ENCODE assay signal across 17 cellular contexts in genomic region chr17:14815079-14815478, GRCh38.
A peak's percentile ranks its signal among the peaks of the same experiment; 100 is the strongest.
DNase-seq lines count a peak whose midpoint lies in the region; ATAC-seq and TF ChIP-seq lines count a peak whose summit lies in the region.
"Had no signal": no experiment of that assay in that cellular context is flagged by ENCODE, and none has a peak within 500 bp of the region (broad histone marks: within the 10 kb centered on the region; RNA-seq: fewer than 3 reads in every experiment).

No MANE protein-coding gene starts in this region.

- no peak overlapping the region for H4K91ac ChIP-seq in neuronal stem cell (ENCODE audit: low read depth, low read length, poor library complexity)

- H2BK15ac ChIP-seq in neuronal stem cell (ENCODE audit: low read length) = no peak overlapping the region

- no peaks in the 10 kb centered on the region for H3K79me2 ChIP-seq in PC-3 (ENCODE audit: low read length)

- H2AK5ac ChIP-seq in neuronal stem cell (ENCODE audit: low read depth, low read length) = no peak overlapping the region

- H3K18ac ChIP-seq in neuronal stem cell (ENCODE audit: low read length) = no peak overlapping the region

- no peaks in the 10 kb centered on the region for H3K36me3 ChIP-seq in PC-3 (ENCODE audit: low read depth, low read length)
- no peaks in the 10 kb centered on the region for H3K36me3 ChIP-seq in neuronal stem cell (replicated peaks in 1 of 2; ENCODE audit: control insufficient read depth in 2 of 2, insufficient read depth in 2 of 2, low read length in 2 of 2)
- H3K36me3 ChIP-seq in thyroid gland = no peaks in the 10 kb centered on the region

- H3K27me3 Mint-ChIP-seq in natural killer cell treated with Interleukin-12 subunit alpha and Interleukin-12 subunit beta and Interleukin-15 and Interleukin-18, amount 100 ng/mL, for 72 hours = peaks cover 18 to 33% of the 10 kb centered on the region in 2 donors
- H3K27me3 Mint-ChIP-seq in natural killer cell (ENCODE audit: low read depth in 2 of 2) (peaks cover 8 to 13% of the 10 kb centered on the region in 2 donors), osteocyte (ENCODE audit: unreplicated experiment) (no peaks in the 10 kb centered on the region)

- H3K27me3 ChIP-seq in PC-3 (ENCODE audit: low read length) = peaks cover 5% of the 10 kb centered on the region; the same call in 1 of the 2 replicates
- no peaks in the 10 kb centered on the region for H3K27me3 ChIP-seq in neuronal stem cell (ENCODE audit: control insufficient read depth in 3 of 3, insufficient read depth in 3 of 3, low read depth in 1 of 3, low read length in 3 of 3)
- no peaks in the 10 kb centered on the region for H3K27me3 ChIP-seq in thyroid gland

- H3K23ac ChIP-seq in neuronal stem cell (ENCODE audit: low read depth, low read length, poor library complexity) = no peak overlapping the region

- H3K9me2 ChIP-seq in PC-3 (replicated peaks; ENCODE audit: low read length) = no peaks in the 10 kb centered on the region

- no peak overlapping the region for H3K27ac Mint-ChIP-seq in natural killer cell treated with Interleukin-12 subunit alpha and Interleukin-12 subunit beta and Interleukin-15 and Interleukin-18, amount 100 ng/mL, for 72 hours
- H3K27ac Mint-ChIP-seq in natural killer cell = no peak overlapping the region
- H3K27ac Mint-ChIP-seq in osteocyte (ENCODE audit: unreplicated experiment) = no peak overlapping the region

- H3K4me3 ChIP-seq in PC-3 (ENCODE audit: low read length) (no peak overlapping the region), epithelial cell of esophagus (ENCODE audit: low read length) (no peak overlapping the region), neuronal stem cell (ENCODE audit: low read length in 2 of 2) (no peak overlapping the region), thyroid gland (replicated peaks in 1 of 3) (no peak overlapping the region)
- H3K4me3 ChIP-seq: PC-9 had no signal

- no peaks in the 10 kb centered on the region for H3K79me1 ChIP-seq in neuronal stem cell (ENCODE audit: low read depth, low read length)

- TF ChIP-seq CTCF in natural killer cell (IDR thresholded peaks at IDR 0.05) = no peak
- TF ChIP-seq CTCF in PC-3 (conservative IDR thresholded peaks at IDR 0.05; ENCODE audit: low read depth, low read length) = no peak
- TF ChIP-seq CTCF in epithelial cell of esophagus (IDR thresholded peaks at IDR 0.05; ENCODE audit: insufficient read depth, low read depth, low read length, missing control alignments) = no peak
- TF ChIP-seq CTCF in thyroid gland (IDR thresholded peaks at IDR 0.05) = no peak
- no peak for TF ChIP-seq CTCF in osteocyte (IDR thresholded peaks at IDR 0.05)

- no TSS peak for BruUV-seq in PC-3 (replicated peaks; lab: Mats Ljungman, UMichigan)

- H3K4me2 ChIP-seq in PC-3 (ENCODE audit: low read length) (no peak overlapping the region), neuronal stem cell (ENCODE audit: insufficient read depth, low read length, poor library complexity, severe bottlenecking) (no peak overlapping the region)
- H3K4me2 ChIP-seq: PC-9 had no signal

- H2BK5ac ChIP-seq in neuronal stem cell (ENCODE audit: low read length) = no peak overlapping the region

- peaks cover 7 to 10% of the 10 kb centered on the region in 2 donors for H3K4me1 Mint-ChIP-seq in natural killer cell treated with Interleukin-12 subunit alpha and Interleukin-12 subunit beta and Interleukin-15 and Interleukin-18, amount 100 ng/mL, for 72 hours (ENCODE audit: low read depth in 2 of 2)
- H3K4me1 Mint-ChIP-seq in natural killer cell = peaks cover 0 to 5% of the 10 kb centered on the region in 2 donors
- peaks cover 4% of the 10 kb centered on the region for H3K4me1 Mint-ChIP-seq in osteocyte (ENCODE audit: unreplicated experiment)

- no peak overlapping the region for H2BK120ac ChIP-seq in neuronal stem cell (ENCODE audit: low read depth, low read length)

- POLR2A ChIA-PET in PC-3 (lab: Charles Lee; ENCODE audit: unreplicated experiment) = no interaction called here

- no peak for TF ChIP-seq POLR2A in thyroid gland (IDR thresholded peaks at IDR 0.05)

- ATAC-seq in natural killer cell treated with Interleukin-12 subunit alpha and Interleukin-12 subunit beta and Interleukin-15 and Interleukin-18, amount 100 ng/mL, for 72 hours = peak; percentile 73 to 86
- ATAC-seq in natural killer cell = no peak
- ATAC-seq in PC-3 = no peak
- ATAC-seq: Right ventricle myocardium inferior had no signal

- H2AFZ ChIP-seq in PC-3 (ENCODE audit: low read length) (no peak overlapping the region), neuronal stem cell (ENCODE audit: low read length) (no peak overlapping the region)
- H2AFZ ChIP-seq: PC-9 had no signal

- H3K14ac ChIP-seq in neuronal stem cell (ENCODE audit: low read length) = no peak overlapping the region

- no peaks in the 10 kb centered on the region for H3K9me3 Mint-ChIP-seq in natural killer cell treated with Interleukin-12 subunit alpha and Interleukin-12 subunit beta and Interleukin-15 and Interleukin-18, amount 100 ng/mL, for 72 hours
- H3K9me3 Mint-ChIP-seq in natural killer cell = peaks cover 0 to 2% of the 10 kb centered on the region in 2 donors
- H3K9me3 Mint-ChIP-seq in osteocyte (ENCODE audit: unreplicated experiment) = peaks cover 15% of the 10 kb centered on the region

- no peak overlapping the region for H3K4me3 Mint-ChIP-seq in natural killer cell treated with Interleukin-12 subunit alpha and Interleukin-12 subunit beta and Interleukin-15 and Interleukin-18, amount 100 ng/mL, for 72 hours
- H3K4me3 Mint-ChIP-seq in natural killer cell = no peak overlapping the region
- H3K4me3 Mint-ChIP-seq in osteocyte (ENCODE audit: unreplicated experiment) = no peak overlapping the region

- CTCF ChIA-PET in PC-3 (lab: Charles Lee) = no interaction called here

- H3K4me1 ChIP-seq in PC-3 (ENCODE audit: insufficient read depth, low read length) (no peaks in the 10 kb centered on the region), neuronal stem cell (ENCODE audit: control insufficient read depth in 2 of 2, insufficient read depth in 1 of 2, low read depth in 1 of 2, low read length in 2 of 2) (no peaks in the 10 kb centered on the region), thyroid gland (no peaks in the 10 kb centered on the region)
- H3K4me1 ChIP-seq: Caco-2 had no signal

- no peak overlapping the region for H2BK12ac ChIP-seq in neuronal stem cell (ENCODE audit: low read length)

- no peak overlapping the region for H4K8ac ChIP-seq in neuronal stem cell (ENCODE audit: low read depth, low read length)

- no peak overlapping the region for H3K27ac ChIP-seq in PC-3 (ENCODE audit: low read length)
- H3K27ac ChIP-seq in neuronal stem cell (replicated peaks; ENCODE audit: low read length) = no peak overlapping the region
- no peak overlapping the region for H3K27ac ChIP-seq in thyroid gland
- H3K27ac ChIP-seq: PC-9 had no signal

- H3K9ac ChIP-seq in PC-3 (ENCODE audit: low read length) = no peak overlapping the region
- no peak overlapping the region for H3K9ac ChIP-seq in neuronal stem cell (ENCODE audit: low read depth, low read length, poor library complexity)

- no peaks in the 10 kb centered on the region for H3K36me3 Mint-ChIP-seq in natural killer cell treated with Interleukin-12 subunit alpha and Interleukin-12 subunit beta and Interleukin-15 and Interleukin-18, amount 100 ng/mL, for 72 hours
- H3K36me3 Mint-ChIP-seq in natural killer cell (no peaks in the 10 kb centered on the region), osteocyte (ENCODE audit: unreplicated experiment) (no peaks in the 10 kb centered on the region)

- no peaks in the 10 kb centered on the region for H4K20me1 ChIP-seq in PC-3 (ENCODE audit: low read length)

- no CpG with 5 or more reads among the region's 6 CpGs for WGBS in neuronal stem cell (ENCODE audit: extremely low coverage in 2 of 2, insufficient read length in 2 of 2, insufficient replicate concordance in 1 of 2), 2 donors
- 92 to 93% methylated on average over 6 of the region's 6 CpGs for WGBS in thyroid gland, 2 donors

- H3K4ac ChIP-seq in neuronal stem cell (ENCODE audit: low read length) = no peak overlapping the region

- H3K9me3 ChIP-seq in PC-3 (ENCODE audit: low read length) (no peaks in the 10 kb centered on the region), neuronal stem cell (replicated peaks in 1 of 2; ENCODE audit: control insufficient read depth in 2 of 2, insufficient read depth in 1 of 2, low read depth in 1 of 2, low read length in 2 of 2) (peaks cover 0 to 19% of the 10 kb centered on the region in 2 donors), thyroid gland (no peaks in the 10 kb centered on the region)
- H3K9me3 ChIP-seq: Caco-2 had no signal

- no peak for DNase-seq in natural killer cell treated with Interleukin-12 subunit alpha and Interleukin-12 subunit beta and Interleukin-15 and Interleukin-18, amount 100 ng/mL, for 72 hours (ENCODE audit: low spot score)
- DNase-seq in natural killer cell = no peak
- peak; percentile 43 for DNase-seq in PC-3
- DNase-seq in epithelial cell of esophagus (ENCODE audit: low read depth) = peak; percentile 81
- DNase-seq in neuronal stem cell (ENCODE audit: low spot score) = no peak
- DNase-seq in thyroid gland = no peak
- DNase-seq in osteocyte (ENCODE audit: extremely low spot score, unreplicated experiment) = no peak
- DNase-seq: Caco-2, EL, KG1, NCI-H1048, NCI-H146, NCI-H2081 treated with DMSO at 0.1 percent for 48 hours, NCI-H510A treated with DMSO at 0.1 percent for 48 hours, NCI-H82, PC-9 had no signal

- no peaks in the 10 kb centered on the region for H3F3A ChIP-seq in PC-3 (ENCODE audit: low read length, unreplicated experiment)

- intact Hi-C loops in natural killer cell (cut with micrococcal nuclease) = no loop called here
- intact Hi-C loops in PC-3 (cut with micrococcal nuclease) = no loop called here
- intact Hi-C loops in thyroid gland (cut with DNase I) = no loop called here

Comparison
In these comparisons a context has a peak if more than half of its experiments do, and no peak if none do; other contexts are left out.
1. ATAC-seq: peak in natural killer cell treated with Interleukin-12 subunit alpha and Interleukin-12 subunit beta and Interleukin-15 and Interleukin-18, amount 100 ng/mL, for 72 hours (2 of 2); none in natural killer cell (0 of 3) and PC-3 (single experiment).
2. DNase-seq: peak in PC-3 (single experiment) and epithelial cell of esophagus (single experiment); none in natural killer cell treated with Interleukin-12 subunit alpha and Interleukin-12 subunit beta and Interleukin-15 and Interleukin-18, amount 100 ng/mL, for 72 hours (single experiment), natural killer cell (single experiment), neuronal stem cell (single experiment), thyroid gland (0 of 2) and osteocyte (single experiment).